Comparison of ENCODE assay signal across 1 cellular context in the genomic region with DNA sequence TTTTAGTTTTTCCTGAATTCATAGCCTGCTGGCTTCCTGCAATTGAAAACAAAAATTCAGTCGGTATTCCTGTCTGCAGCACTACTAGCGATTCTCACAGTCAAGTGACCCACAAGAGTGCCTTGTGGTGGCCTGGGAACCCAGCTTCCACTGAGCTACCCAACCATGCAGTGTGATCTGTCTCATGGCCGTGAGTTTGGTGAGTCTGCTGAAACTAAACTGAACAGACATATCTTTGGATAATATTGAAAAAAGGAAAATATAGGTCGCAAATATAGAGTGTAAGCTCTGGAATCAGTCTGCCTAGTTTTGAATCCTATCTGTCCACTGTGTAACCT.
TF ChIP-seq lines count a peak whose summit lies in the region.

No MANE protein-coding gene starts in this region.

TF ChIP-seq in HCT116, 20 proteins besides CTCF, POLR2A, EP300 and RAD21 (continued from another document):
- TF ChIP-seq, protein P1, sequence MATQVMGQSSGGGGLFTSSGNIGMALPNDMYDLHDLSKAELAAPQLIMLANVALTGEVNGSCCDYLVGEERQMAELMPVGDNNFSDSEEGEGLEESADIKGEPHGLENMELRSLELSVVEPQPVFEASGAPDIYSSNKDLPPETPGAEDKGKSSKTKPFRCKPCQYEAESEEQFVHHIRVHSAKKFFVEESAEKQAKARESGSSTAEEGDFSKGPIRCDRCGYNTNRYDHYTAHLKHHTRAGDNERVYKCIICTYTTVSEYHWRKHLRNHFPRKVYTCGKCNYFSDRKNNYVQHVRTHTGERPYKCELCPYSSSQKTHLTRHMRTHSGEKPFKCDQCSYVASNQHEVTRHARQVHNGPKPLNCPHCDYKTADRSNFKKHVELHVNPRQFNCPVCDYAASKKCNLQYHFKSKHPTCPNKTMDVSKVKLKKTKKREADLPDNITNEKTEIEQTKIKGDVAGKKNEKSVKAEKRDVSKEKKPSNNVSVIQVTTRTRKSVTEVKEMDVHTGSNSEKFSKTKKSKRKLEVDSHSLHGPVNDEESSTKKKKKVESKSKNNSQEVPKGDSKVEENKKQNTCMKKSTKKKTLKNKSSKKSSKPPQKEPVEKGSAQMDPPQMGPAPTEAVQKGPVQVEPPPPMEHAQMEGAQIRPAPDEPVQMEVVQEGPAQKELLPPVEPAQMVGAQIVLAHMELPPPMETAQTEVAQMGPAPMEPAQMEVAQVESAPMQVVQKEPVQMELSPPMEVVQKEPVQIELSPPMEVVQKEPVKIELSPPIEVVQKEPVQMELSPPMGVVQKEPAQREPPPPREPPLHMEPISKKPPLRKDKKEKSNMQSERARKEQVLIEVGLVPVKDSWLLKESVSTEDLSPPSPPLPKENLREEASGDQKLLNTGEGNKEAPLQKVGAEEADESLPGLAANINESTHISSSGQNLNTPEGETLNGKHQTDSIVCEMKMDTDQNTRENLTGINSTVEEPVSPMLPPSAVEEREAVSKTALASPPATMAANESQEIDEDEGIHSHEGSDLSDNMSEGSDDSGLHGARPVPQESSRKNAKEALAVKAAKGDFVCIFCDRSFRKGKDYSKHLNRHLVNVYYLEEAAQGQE (IDR thresholded peaks at IDR 0.05; ENCODE audit: low read depth): no peak
- TF ChIP-seq FOSL1 (IDR thresholded peaks at IDR 0.05; ENCODE audit: low read depth): no peak
- TF ChIP-seq CEBPB (IDR thresholded peaks at IDR 0.05; ENCODE audit: low read depth): no peak
- no peak for TF ChIP-seq JUND (IDR thresholded peaks at IDR 0.05)
- TF ChIP-seq, protein P2, sequence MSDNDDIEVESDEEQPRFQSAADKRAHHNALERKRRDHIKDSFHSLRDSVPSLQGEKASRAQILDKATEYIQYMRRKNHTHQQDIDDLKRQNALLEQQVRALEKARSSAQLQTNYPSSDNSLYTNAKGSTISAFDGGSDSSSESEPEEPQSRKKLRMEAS (IDR thresholded peaks at IDR 0.05): no peak
- TF ChIP-seq, protein P3, sequence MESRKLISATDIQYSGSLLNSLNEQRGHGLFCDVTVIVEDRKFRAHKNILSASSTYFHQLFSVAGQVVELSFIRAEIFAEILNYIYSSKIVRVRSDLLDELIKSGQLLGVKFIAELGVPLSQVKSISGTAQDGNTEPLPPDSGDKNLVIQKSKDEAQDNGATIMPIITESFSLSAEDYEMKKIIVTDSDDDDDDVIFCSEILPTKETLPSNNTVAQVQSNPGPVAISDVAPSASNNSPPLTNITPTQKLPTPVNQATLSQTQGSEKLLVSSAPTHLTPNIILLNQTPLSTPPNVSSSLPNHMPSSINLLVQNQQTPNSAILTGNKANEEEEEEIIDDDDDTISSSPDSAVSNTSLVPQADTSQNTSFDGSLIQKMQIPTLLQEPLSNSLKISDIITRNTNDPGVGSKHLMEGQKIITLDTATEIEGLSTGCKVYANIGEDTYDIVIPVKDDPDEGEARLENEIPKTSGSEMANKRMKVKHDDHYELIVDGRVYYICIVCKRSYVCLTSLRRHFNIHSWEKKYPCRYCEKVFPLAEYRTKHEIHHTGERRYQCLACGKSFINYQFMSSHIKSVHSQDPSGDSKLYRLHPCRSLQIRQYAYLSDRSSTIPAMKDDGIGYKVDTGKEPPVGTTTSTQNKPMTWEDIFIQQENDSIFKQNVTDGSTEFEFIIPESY (IDR thresholded peaks at IDR 0.05; ENCODE audit: extremely low read depth, insufficient replicate concordance, low read length): no peak
- TF ChIP-seq EZH2phosphoT487 (IDR thresholded peaks at IDR 0.05; ENCODE audit: borderline replicate concordance): no peak
- TF ChIP-seq TCF7L2 (IDR thresholded peaks at IDR 0.05; ENCODE audit: borderline replicate concordance, extremely low read depth, insufficient read depth, insufficient read length): no peak
- no peak for TF ChIP-seq SIN3A (IDR thresholded peaks at IDR 0.05; ENCODE audit: low read depth)
- no peak for TF ChIP-seq ELF1 (IDR thresholded peaks at IDR 0.05; ENCODE audit: borderline replicate concordance, low read depth)
- no peak for TF ChIP-seq EZH2 (IDR thresholded peaks at IDR 0.05)
- no peak for TF ChIP-seq SRF (IDR thresholded peaks at IDR 0.05; ENCODE audit: low read depth)
- no peak for TF ChIP-seq YY1 (IDR thresholded peaks at IDR 0.05; ENCODE audit: extremely low read depth, insufficient replicate concordance, low read depth, low read length)
- TF ChIP-seq CBX3 (IDR thresholded peaks at IDR 0.05; ENCODE audit: low read depth): no peak
TF ChIP-seq in HCT116: peak in this region for 0.
